10 cellular contexts compared by ENCODE assay signal in the genomic region with DNA sequence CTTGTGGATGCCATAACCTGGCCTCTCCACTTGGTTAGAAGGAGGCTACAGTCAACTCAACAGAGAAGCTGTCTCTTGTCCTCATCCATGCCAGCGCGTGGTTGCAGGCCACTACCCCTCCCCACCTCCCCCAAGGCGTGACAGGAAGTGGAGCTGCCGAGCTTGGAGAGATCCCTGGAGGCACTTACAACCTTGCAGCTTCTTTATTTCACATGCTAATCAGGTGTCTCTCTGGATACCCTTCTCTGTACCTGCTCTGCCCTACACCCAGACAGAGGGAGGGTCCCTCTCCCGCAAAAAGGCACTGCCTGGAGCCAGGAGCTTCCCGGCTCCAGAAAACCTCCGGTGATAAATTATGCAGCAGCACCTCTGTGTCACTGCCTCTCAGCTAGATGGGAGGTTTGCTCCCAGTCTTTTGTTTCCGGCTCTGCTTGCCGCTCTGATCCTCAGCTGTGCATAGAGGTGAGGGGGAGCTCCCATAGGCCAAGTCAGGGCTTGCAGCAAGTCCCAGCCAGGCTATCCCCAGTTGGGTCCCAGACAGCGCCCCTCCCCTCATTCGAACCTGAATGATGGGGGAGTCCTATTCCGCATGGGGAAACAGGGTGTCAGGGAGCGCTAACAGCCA. TPM values are rescaled to one million over a fixed set of nuclear protein-coding genes. Genes with fewer than 3 reads are reported as not detected.
DNase-seq lines count a peak whose midpoint lies in the region; ATAC-seq and TF ChIP-seq lines count a peak whose summit lies in the region.
"Had no signal": no experiment of that assay in that cellular context is flagged by ENCODE, and none has a peak within 500 bp of the region (broad histone marks: within the 10 kb centered on the region; RNA-seq: fewer than 3 reads in every experiment).

No MANE protein-coding gene starts in this region.

- intact Hi-C loops in vagina (cut with DNase I) = no loop called here

- no peaks in the 10 kb centered on the region for H3K9me3 ChIP-seq in iPS DF 6.9 (ENCODE audit: control insufficient read depth, insufficient read depth, low read length)
- H3K9me3 ChIP-seq in vagina = no peaks in the 10 kb centered on the region
- H3K9me3 ChIP-seq: heart left ventricle had no signal

- no peak for ATAC-seq in HG03095 (IDR thresholded peaks at IDR 0.05; ENCODE audit: unreplicated experiment)
- ATAC-seq: heart left ventricle had no signal

- H3K27ac ChIP-seq in iPS DF 6.9 (ENCODE audit: low read length) (peak overlapping the region; percentile 8), substantia nigra (ENCODE audit: low read depth, low read length, poor library complexity, severe bottlenecking) (peak overlapping the region; percentile 52), vagina (no peak overlapping the region)

- H3K36me3 ChIP-seq in iPS DF 6.9 (ENCODE audit: control insufficient read depth, insufficient read depth, low read length) (no peaks in the 10 kb centered on the region), vagina (no peaks in the 10 kb centered on the region)
- H3K36me3 ChIP-seq: heart left ventricle had no signal

- H3K27me3 ChIP-seq in iPS DF 6.9 (ENCODE audit: control insufficient read depth, insufficient read depth, low read length) (peaks cover 2% of the 10 kb centered on the region; the same call in 1 of the 2 replicates), vagina (no peaks in the 10 kb centered on the region)

- H3K4me1 ChIP-seq in iPS DF 6.9 (ENCODE audit: control insufficient read depth, insufficient read depth, low read length) (peaks cover 3% of the 10 kb centered on the region), vagina (peaks cover 44% of the 10 kb centered on the region)

- no peak for TF ChIP-seq CTCF in vagina (IDR thresholded peaks at IDR 0.05)

- WGBS in iPS DF 6.9 (ENCODE audit: insufficient coverage, insufficient read length) = no CpG with 5 or more reads among the region's 13 CpGs

- TF ChIP-seq POLR2A in vagina (IDR thresholded peaks at IDR 0.05) = no peak

- DNase-seq in NCI-H1105 (lab: John Stamatoyannopoulos, UW) (peak; percentile 20), SHP77 treated with DMSO at 0.1 percent for 48 hours (lab: John Stamatoyannopoulos, UW) (peak; percentile 84), iPS DF 6.9 (ENCODE audit: low read depth, low spot score) (peak; percentile 72), substantia nigra (lab: John Stamatoyannopoulos, UW) (peak in 19 of 49 donors; percentile 14 to 71 (median 28)), occipital lobe (lab: John Stamatoyannopoulos, UW) (no peak), vagina (ENCODE audit: extremely low spot score in 2 of 2) (no peak)
- DNase-seq: activated effector memory CD4-positive, alpha-beta T cell treated with Interleukin-2 at 50 U/mL for 16 hours; heart left ventricle; T-helper 1 cell had no signal

- H3K4me3 ChIP-seq in iPS DF 6.9 (ENCODE audit: low read length) = peak overlapping the region; percentile 1; the same call in 1 of the 2 replicates
- H3K4me3 ChIP-seq in vagina = no peak overlapping the region
- H3K4me3 ChIP-seq: heart left ventricle had no signal

RNA-seq across cellular contexts. Expression of a gene that starts 5.7 kb away (rescaled TPM):
- 8.3 TPM for total RNA-seq in occipital lobe
- total RNA-seq in vagina = 10.1 TPM

RNA-seq across cellular contexts. Expression of a gene that starts 23.9 kb away (rescaled TPM):
- total RNA-seq in occipital lobe (42.6 TPM), vagina (30.7 TPM)

Comparison
In these comparisons a context has a peak if more than half of its experiments do, and no peak if none do; other contexts are left out.
1. DNase-seq: peak in NCI-H1105 (single experiment), SHP77 treated with DMSO at 0.1 percent for 48 hours (single experiment) and iPS DF 6.9 (single experiment); none in occipital lobe (single experiment) and vagina (0 of 2).